In the genomic region with DNA sequence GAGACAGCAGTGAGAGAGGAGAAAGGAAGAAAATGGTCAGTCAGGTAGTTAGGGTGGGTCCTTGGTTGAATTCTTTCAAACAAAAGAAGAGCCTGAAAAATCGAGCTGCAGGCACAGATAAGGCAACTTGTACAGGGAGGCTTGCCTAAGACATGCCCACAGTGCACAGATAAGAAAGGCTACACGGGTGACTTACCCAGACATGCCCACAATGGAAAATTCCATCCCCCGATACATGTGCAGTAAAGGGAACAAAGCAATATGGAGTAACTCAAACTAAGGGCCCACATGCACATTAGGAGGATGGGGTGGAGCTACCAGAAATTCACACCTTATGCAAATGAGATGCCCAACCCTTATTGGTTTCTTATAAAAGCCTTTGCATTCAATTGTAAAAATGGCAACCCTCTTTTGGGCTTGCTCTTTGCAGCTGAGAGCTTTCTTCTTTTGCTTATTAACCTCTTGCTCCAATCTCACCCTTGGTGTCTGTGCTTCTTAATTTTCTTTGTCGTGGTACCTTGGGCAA, we compare ENCODE assay signal across 17 cellular contexts.
DNase-seq lines count a peak whose midpoint lies in the region; ATAC-seq and TF ChIP-seq lines count a peak whose summit lies in the region.
"Had no signal": no experiment of that assay in that cellular context is flagged by ENCODE, and none has a peak within 500 bp of the region (broad histone marks: within the 10 kb centered on the region; RNA-seq: fewer than 3 reads in every experiment).

No MANE protein-coding gene starts in this region.

- H3K27ac ChIP-seq in gastroesophageal sphincter, result peak overlapping the region; percentile 57 to 78 (median 72)
- H3K27ac ChIP-seq: RWPE1, upper lobe of left lung had no signal

- whole genome bisulfite sequencing in gastroesophageal sphincter (ENCODE audit: low coverage in 1 of 2), 2 donors, result 47 to 63% methylated on average over 4 of the region's 4 CpGs

- peaks cover 0 to 14% (median 3%) of the 10 kb centered on the region in 3 donors for H3K4me1 ChIP-seq in gastroesophageal sphincter
- H3K4me1 ChIP-seq: Caco-2, upper lobe of left lung had no signal

- TF ChIP-seq EP300 in gastroesophageal sphincter (IDR thresholded peaks at IDR 0.05), result no peak

- DNase-seq in NK-92 treated with Interleukin-12 subunit alpha and Interleukin-12 subunit beta, amount 100 ng/mL, for 24 hours (lab: John Stamatoyannopoulos, UW), result peak; percentile 4
- no peak for DNase-seq in NK-92 (lab: John Stamatoyannopoulos, UW; ENCODE audit: unreplicated experiment)
- peak; percentile 13 for DNase-seq in NAMALWA (ENCODE audit: low spot score)
- DNase-seq in renal cortical epithelial cell (ENCODE audit: low read depth), result peak; percentile 14
- DNase-seq in central memory CD4-positive, alpha-beta T cell, result no peak
- DNase-seq: 8988T, activated T-cell treated with anti-CD3 and anti-CD28 coated beads for 4 hours, Caco-2, H7, hippocampal formation, NCI-H2171 treated with DMSO at 0.1 percent for 48 hours, upper lobe of left lung had no signal

- H3K9me3 ChIP-seq in gastroesophageal sphincter, result peaks cover 0 to under 1% (median 0%) of the 10 kb centered on the region in 3 donors
- H3K9me3 ChIP-seq: Caco-2, upper lobe of left lung had no signal

- TF ChIP-seq CTCF in gastroesophageal sphincter (IDR thresholded peaks at IDR 0.05), result no peak

- TF ChIP-seq POLR2A in gastroesophageal sphincter (IDR thresholded peaks at IDR 0.05), result no peak
- no peak for TF ChIP-seq POLR2A in GM18505 (IDR thresholded peaks at IDR 0.05; ENCODE audit: borderline replicate concordance, extremely low read depth, insufficient read depth, insufficient read length)

- no peaks in the 10 kb centered on the region for H3K27me3 ChIP-seq in gastroesophageal sphincter
- H3K27me3 ChIP-seq: upper lobe of left lung had no signal

- ATAC-seq in gastroesophageal sphincter (no peak), GM18505 (IDR thresholded peaks at IDR 0.05; ENCODE audit: unreplicated experiment) (no peak), GM21381 (IDR thresholded peaks at IDR 0.05; ENCODE audit: unreplicated experiment) (no peak)
- ATAC-seq: sciatic nerve had no signal

- no peak overlapping the region for H3K4me3 ChIP-seq in gastroesophageal sphincter
- H3K4me3 ChIP-seq: upper lobe of left lung had no signal

- no peaks in the 10 kb centered on the region for H3K36me3 ChIP-seq in gastroesophageal sphincter
- H3K36me3 ChIP-seq: upper lobe of left lung had no signal

Comparison
In these comparisons a context has a peak if more than half of its experiments do, and no peak if none do; other contexts are left out.
1. DNase-seq: peak in NK-92 treated with Interleukin-12 subunit alpha and Interleukin-12 subunit beta, amount 100 ng/mL, for 24 hours (single experiment), NAMALWA (single experiment) and renal cortical epithelial cell (single experiment); none in NK-92 (single experiment) and central memory CD4-positive, alpha-beta T cell (single experiment).